Comparison of ENCODE assay signal across 8 cellular contexts in the genomic region with DNA sequence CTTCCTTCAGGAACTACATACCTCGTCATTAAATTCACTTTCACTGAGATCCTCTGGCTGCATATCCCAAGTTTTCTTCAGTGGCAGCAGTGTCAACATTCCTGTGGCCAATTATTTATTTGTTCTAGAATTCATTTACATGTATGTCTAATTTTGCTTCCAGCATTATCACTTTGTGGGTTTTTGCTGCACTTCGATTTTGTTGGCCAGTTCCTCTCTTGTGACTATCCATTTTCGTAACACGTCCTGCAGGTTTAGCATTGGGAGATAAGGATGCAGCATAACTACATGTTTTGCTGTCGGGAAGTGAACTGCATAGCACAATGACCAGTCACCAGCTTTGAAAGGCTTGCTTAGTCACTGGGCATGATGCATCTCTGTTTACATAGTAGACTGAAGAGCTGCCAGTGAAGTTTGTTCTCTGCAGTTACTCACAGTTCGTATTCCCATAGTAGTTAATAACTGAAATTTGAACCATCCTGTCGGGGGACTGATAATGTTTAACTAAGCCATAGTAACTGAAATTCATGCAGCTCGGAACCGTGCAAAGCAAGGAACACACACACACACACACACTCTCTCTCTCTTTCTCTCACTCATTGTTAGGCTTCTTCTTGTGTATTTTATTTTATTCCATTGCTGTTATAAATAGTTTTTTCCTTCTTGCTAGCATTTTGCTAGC. TPM values are rescaled to one million over a fixed set of nuclear protein-coding genes. Genes with fewer than 3 reads are reported as not detected.
DNase-seq lines count a peak whose midpoint lies in the region; ATAC-seq and TF ChIP-seq lines count a peak whose summit lies in the region.

No MANE protein-coding gene starts in this region.

- H3K9me3 ChIP-seq in muscle layer of duodenum (ENCODE audit: control insufficient read depth in 1 of 2, low read length in 2 of 2) = no peaks in the 10 kb centered on the region

- peaks cover 7 to 20% of the 10 kb centered on the region in 2 donors for H3K4me1 ChIP-seq in muscle layer of duodenum (ENCODE audit: control insufficient read depth in 1 of 2, insufficient read depth in 2 of 2, low read length in 2 of 2)

- in situ Hi-C loops in GM13977 (cut with MboI; ENCODE audit: low pct_unique_long_range_greater_than_20kb, low sequenced_read_pairs, unreplicated experiment) = no loop called here

- H3K27ac Mint-ChIP-seq in endothelial cell (ENCODE audit: unreplicated experiment) = no peak overlapping the region

- H3K27me3 ChIP-seq in muscle layer of duodenum (ENCODE audit: low read depth, low read length) = no peaks in the 10 kb centered on the region

- TF ChIP-seq CTCF in endothelial cell (IDR thresholded peaks at IDR 0.05; ENCODE audit: unreplicated experiment) (no peak), GM13977 (IDR thresholded peaks at IDR 0.05; ENCODE audit: extremely low read depth, insufficient read depth, missing control alignments) (no peak)

- H3K9me3 Mint-ChIP-seq in endothelial cell (ENCODE audit: unreplicated experiment) = no peaks in the 10 kb centered on the region

- no peak overlapping the region for H3K4me3 ChIP-seq in muscle layer of duodenum (ENCODE audit: low read depth in 1 of 2, low read length in 2 of 2)

- peaks cover 40% of the 10 kb centered on the region for H3K36me3 Mint-ChIP-seq in endothelial cell (ENCODE audit: low read depth, unreplicated experiment)

- H3K4me3 Mint-ChIP-seq in endothelial cell (ENCODE audit: unreplicated experiment) = peak overlapping the region; percentile 4

- peak; percentile 94 for DNase-seq in DMS53 treated with DMSO at 0.1 percent for 48 hours (lab: John Stamatoyannopoulos, UW; ENCODE audit: unreplicated experiment)
- DNase-seq in NCI-H748 treated with DMSO at 0.1 percent for 48 hours (lab: John Stamatoyannopoulos, UW) = peak; percentile 84
- DNase-seq in endothelial cell (ENCODE audit: low spot score) = no peak
- no peak for DNase-seq in activated gamma-delta T cell treated with Interleukin-2 at 50 U/mL for 16 hours
- DNase-seq in stimulated activated naive CD4-positive, alpha-beta T cell treated with Interleukin-2 at 50 U/mL for 16 hours (lab: John Stamatoyannopoulos, UW) = no peak
- no peak for DNase-seq in GM13977 (ENCODE audit: low spot score)

- peaks cover 12 to 32% of the 10 kb centered on the region in 2 donors for H3K36me3 ChIP-seq in muscle layer of duodenum (ENCODE audit: control insufficient read depth in 1 of 2, insufficient read depth in 2 of 2, low read length in 2 of 2)

- H3K27ac ChIP-seq in muscle layer of duodenum (ENCODE audit: low read length) = peak overlapping the region; percentile 86

- H3K4me1 Mint-ChIP-seq in endothelial cell (ENCODE audit: unreplicated experiment) = no peaks in the 10 kb centered on the region

- H3K27me3 Mint-ChIP-seq in endothelial cell (ENCODE audit: unreplicated experiment) = no peaks in the 10 kb centered on the region

- no peak for ATAC-seq in HG03565 (IDR thresholded peaks at IDR 0.05; ENCODE audit: unreplicated experiment)

RNA-seq across cellular contexts. Expression of gene ZNF507, which starts 28.3 kb away (rescaled TPM):
- total RNA-seq in endothelial cell (ENCODE audit: unreplicated experiment) = 22.2 TPM

RNA-seq across cellular contexts. Expression of gene DPY19L3, which starts 31.8 kb away (rescaled TPM):
- 111 TPM for total RNA-seq in endothelial cell (ENCODE audit: unreplicated experiment)

Comparison
In these comparisons a context has a peak if more than half of its experiments do, and no peak if none do; other contexts are left out.
1. DNase-seq: peak in DMS53 treated with DMSO at 0.1 percent for 48 hours (single experiment) and NCI-H748 treated with DMSO at 0.1 percent for 48 hours (single experiment); none in endothelial cell (single experiment), activated gamma-delta T cell treated with Interleukin-2 at 50 U/mL for 16 hours (single experiment), stimulated activated naive CD4-positive, alpha-beta T cell treated with Interleukin-2 at 50 U/mL for 16 hours (single experiment) and GM13977 (single experiment).